In the genomic region with DNA sequence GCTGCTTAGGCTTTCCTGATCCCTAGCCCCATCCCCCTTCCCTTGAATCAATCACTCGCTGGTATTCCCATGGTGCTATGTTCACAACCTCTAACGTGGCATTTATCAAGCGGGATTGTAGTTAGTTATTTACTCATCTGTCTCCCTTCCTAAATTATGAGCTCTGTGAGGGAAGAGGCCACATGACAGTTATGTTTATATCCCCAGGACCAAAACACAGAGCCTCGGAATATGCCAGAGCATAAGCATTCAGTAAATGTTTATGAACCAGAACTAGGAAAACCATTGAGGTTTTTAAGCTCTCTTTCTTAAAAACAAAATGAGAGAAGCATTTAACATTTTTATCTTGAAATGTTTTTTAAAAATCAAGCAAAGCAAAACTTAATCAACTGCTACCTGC, we compare ENCODE assay signal across 2 cellular contexts.
TF ChIP-seq lines count a peak whose summit lies in the region.

No MANE protein-coding gene starts in this region.

TF ChIP-seq in IMR-90, 13 proteins besides CTCF, POLR2A, EP300 and RAD21:
- TF ChIP-seq MAFK (IDR thresholded peaks at IDR 0.05; ENCODE audit: low read depth, low read length) (no peak), NFE2L2 (IDR thresholded peaks at IDR 0.05; ENCODE audit: low read depth, low read length) (no peak), SMC3 (IDR thresholded peaks at IDR 0.05; ENCODE audit: low read depth, low read length) (no peak), BHLHE40 (IDR thresholded peaks at IDR 0.05; ENCODE audit: low read depth, low read length) (no peak), MXI1 (IDR thresholded peaks at IDR 0.05; ENCODE audit: borderline replicate concordance, low read depth, low read length) (no peak), RCOR1 (IDR thresholded peaks at IDR 0.05; ENCODE audit: insufficient replicate concordance, low read length) (no peak), FOS (IDR thresholded peaks at IDR 0.05; ENCODE audit: low read depth, low read length) (no peak), CEBPB (IDR thresholded peaks at IDR 0.05; ENCODE audit: low read depth, low read length) (no peak), MAZ (IDR thresholded peaks at IDR 0.05; ENCODE audit: borderline replicate concordance, low read depth, low read length) (no peak), RFX5 (IDR thresholded peaks at IDR 0.05; ENCODE audit: low read depth, low read length) (no peak), CHD1 (IDR thresholded peaks at IDR 0.05; ENCODE audit: low read depth, low read length) (no peak)
- TF ChIP-seq, protein P1, sequence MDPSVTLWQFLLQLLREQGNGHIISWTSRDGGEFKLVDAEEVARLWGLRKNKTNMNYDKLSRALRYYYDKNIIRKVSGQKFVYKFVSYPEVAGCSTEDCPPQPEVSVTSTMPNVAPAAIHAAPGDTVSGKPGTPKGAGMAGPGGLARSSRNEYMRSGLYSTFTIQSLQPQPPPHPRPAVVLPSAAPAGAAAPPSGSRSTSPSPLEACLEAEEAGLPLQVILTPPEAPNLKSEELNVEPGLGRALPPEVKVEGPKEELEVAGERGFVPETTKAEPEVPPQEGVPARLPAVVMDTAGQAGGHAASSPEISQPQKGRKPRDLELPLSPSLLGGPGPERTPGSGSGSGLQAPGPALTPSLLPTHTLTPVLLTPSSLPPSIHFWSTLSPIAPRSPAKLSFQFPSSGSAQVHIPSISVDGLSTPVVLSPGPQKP (IDR thresholded peaks at IDR 0.05; ENCODE audit: borderline replicate concordance, low read depth, low read length): no peak
- TF ChIP-seq, protein P2, sequence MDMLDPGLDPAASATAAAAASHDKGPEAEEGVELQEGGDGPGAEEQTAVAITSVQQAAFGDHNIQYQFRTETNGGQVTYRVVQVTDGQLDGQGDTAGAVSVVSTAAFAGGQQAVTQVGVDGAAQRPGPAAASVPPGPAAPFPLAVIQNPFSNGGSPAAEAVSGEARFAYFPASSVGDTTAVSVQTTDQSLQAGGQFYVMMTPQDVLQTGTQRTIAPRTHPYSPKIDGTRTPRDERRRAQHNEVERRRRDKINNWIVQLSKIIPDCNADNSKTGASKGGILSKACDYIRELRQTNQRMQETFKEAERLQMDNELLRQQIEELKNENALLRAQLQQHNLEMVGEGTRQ (IDR thresholded peaks at IDR 0.05; ENCODE audit: low read depth, low read length): no peak

TF ChIP-seq in H1, 55 proteins besides CTCF, POLR2A, EP300 and RAD21:
- no peak for TF ChIP-seq SUZ12 (IDR thresholded peaks at IDR 0.05; ENCODE audit: low read length)
- TF ChIP-seq CTBP2 (IDR thresholded peaks at IDR 0.05; ENCODE audit: borderline replicate concordance, insufficient read depth, insufficient read length, low read length): no peak
- TF ChIP-seq, protein P3, sequence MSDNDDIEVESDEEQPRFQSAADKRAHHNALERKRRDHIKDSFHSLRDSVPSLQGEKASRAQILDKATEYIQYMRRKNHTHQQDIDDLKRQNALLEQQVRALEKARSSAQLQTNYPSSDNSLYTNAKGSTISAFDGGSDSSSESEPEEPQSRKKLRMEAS (IDR thresholded peaks at IDR 0.05): no peak
- no peak for TF ChIP-seq SIRT6 (IDR thresholded peaks at IDR 0.05; ENCODE audit: low read length)
- TF ChIP-seq POU5F1 (IDR thresholded peaks at IDR 0.05; ENCODE audit: low read depth, low read length): no peak
- TF ChIP-seq YY1 (IDR thresholded peaks at IDR 0.05; ENCODE audit: low read depth, low read length): no peak
- TF ChIP-seq HDAC6 (IDR thresholded peaks at IDR 0.05; ENCODE audit: low read depth, low read length): no peak
- TF ChIP-seq, protein P4, sequence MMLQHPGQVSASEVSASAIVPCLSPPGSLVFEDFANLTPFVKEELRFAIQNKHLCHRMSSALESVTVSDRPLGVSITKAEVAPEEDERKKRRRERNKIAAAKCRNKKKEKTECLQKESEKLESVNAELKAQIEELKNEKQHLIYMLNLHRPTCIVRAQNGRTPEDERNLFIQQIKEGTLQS (IDR thresholded peaks at IDR 0.05; ENCODE audit: insufficient read depth, low read depth, low read length): no peak
- TF ChIP-seq BRCA1 (IDR thresholded peaks at IDR 0.05; ENCODE audit: low read depth, low read length): no peak
- TF ChIP-seq KDM1A (IDR thresholded peaks at IDR 0.05; ENCODE audit: borderline replicate concordance, low read length): no peak
- TF ChIP-seq, protein P2 (IDR thresholded peaks at IDR 0.05; ENCODE audit: low read length): no peak
- TF ChIP-seq, protein P5, sequence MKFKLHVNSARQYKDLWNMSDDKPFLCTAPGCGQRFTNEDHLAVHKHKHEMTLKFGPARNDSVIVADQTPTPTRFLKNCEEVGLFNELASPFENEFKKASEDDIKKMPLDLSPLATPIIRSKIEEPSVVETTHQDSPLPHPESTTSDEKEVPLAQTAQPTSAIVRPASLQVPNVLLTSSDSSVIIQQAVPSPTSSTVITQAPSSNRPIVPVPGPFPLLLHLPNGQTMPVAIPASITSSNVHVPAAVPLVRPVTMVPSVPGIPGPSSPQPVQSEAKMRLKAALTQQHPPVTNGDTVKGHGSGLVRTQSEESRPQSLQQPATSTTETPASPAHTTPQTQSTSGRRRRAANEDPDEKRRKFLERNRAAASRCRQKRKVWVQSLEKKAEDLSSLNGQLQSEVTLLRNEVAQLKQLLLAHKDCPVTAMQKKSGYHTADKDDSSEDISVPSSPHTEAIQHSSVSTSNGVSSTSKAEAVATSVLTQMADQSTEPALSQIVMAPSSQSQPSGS (IDR thresholded peaks at IDR 0.05; ENCODE audit: low read length): no peak
- no peak for TF ChIP-seq CHD1 (IDR thresholded peaks at IDR 0.05; ENCODE audit: low read depth, low read length)
